Comparison of ENCODE assay signal across 20 cellular contexts in genomic region chr1:233975486-233975885, GRCh38.
"Had no signal": no experiment of that assay in that cellular context is flagged by ENCODE, and none has a peak within 500 bp of the region (broad histone marks: within the 10 kb centered on the region; RNA-seq: fewer than 3 reads in every experiment).

No MANE protein-coding gene starts in this region.

- H3K4me2 ChIP-seq: hepatocyte had no signal

- DNase-seq: dermis blood vessel endothelial cell; dorsolateral prefrontal cortex; effector CD4-positive, alpha-beta T cell; effector memory CD4-positive, alpha-beta T cell; foreskin keratinocyte; heart left ventricle; immature natural killer cell; islet precursor cell; kidney; left cardiac atrium; left lung; left ventricle myocardium superior; lower lobe of right lung; mesenchymal stem cell; mucosa of descending colon; naive B cell had no signal

- H3K27me3 ChIP-seq: dorsolateral prefrontal cortex, esophagus muscularis mucosa, foreskin keratinocyte, heart left ventricle, left lung had no signal

- ATAC-seq: foreskin keratinocyte, gastroesophageal sphincter, heart left ventricle, left cardiac atrium, left lung, left ventricle myocardium superior, lower lobe of right lung, mucosa of descending colon had no signal

- H3K27ac ChIP-seq: coronary artery, esophagus muscularis mucosa, foreskin keratinocyte, gastroesophageal sphincter, heart left ventricle, hepatocyte, left lung, lower lobe of right lung had no signal

- H3K36me3 ChIP-seq: esophagus muscularis mucosa, gastroesophageal sphincter, heart left ventricle, left lung, lower lobe of right lung had no signal

- H3K4me3 ChIP-seq: coronary artery, dorsolateral prefrontal cortex, esophagus muscularis mucosa, gastroesophageal sphincter, heart left ventricle, hepatocyte, left lung, lower lobe of right lung, mucosa of descending colon had no signal

- H3K4me1 ChIP-seq: esophagus muscularis mucosa, foreskin keratinocyte, gastroesophageal sphincter, heart left ventricle, left lung, lower lobe of right lung had no signal

- H3K9me3 ChIP-seq: esophagus muscularis mucosa, gastroesophageal sphincter, heart left ventricle, left lung, lower lobe of right lung, mucosa of descending colon had no signal

- H2AFZ ChIP-seq: hepatocyte had no signal
